In genomic region chr13:36986462-36987240, GRCh38 we compare ENCODE assay signal across 26 cellular contexts. TPM values are rescaled to one million over a fixed set of nuclear protein-coding genes. Genes with fewer than 3 reads are reported as not detected.
DNase-seq lines count a peak whose midpoint lies in the region; ATAC-seq and TF ChIP-seq lines count a peak whose summit lies in the region.
"Had no signal": no experiment of that assay in that cellular context is flagged by ENCODE, and none has a peak within 500 bp of the region (broad histone marks: within the 10 kb centered on the region; RNA-seq: fewer than 3 reads in every experiment).

No MANE protein-coding gene starts in this region.

- peak; percentile 40 for DNase-seq in activated CD4-positive, alpha-beta T cell treated with anti-CD3 and anti-CD28 coated beads, Interleukin-2, amount 10 ng/mL, durations not matched to agents 24 days and 14 days
- no peak for DNase-seq in activated CD4-positive, alpha-beta T cell treated with anti-CD3 and anti-CD28 coated beads, Interleukin-2, amount 10 ng/mL, durations not matched to agents 7 days and 5 days
- peak; percentile 8 for DNase-seq in MV-4-11 (lab: John Stamatoyannopoulos, UW)
- DNase-seq in choroid plexus epithelial cell (ENCODE audit: low read depth), result peak; percentile 65
- DNase-seq in trophoblast cell, result peak; percentile 9 to 67
- DNase-seq in uterus, result no peak
- no peak for DNase-seq in Right ventricle myocardium superior
- no peak for DNase-seq in T-helper 17 cell
- DNase-seq: activated CD4-positive, alpha-beta T cell treated with anti-CD3 and anti-CD28 coated beads, Interleukin-2, amount 50 U/mL, for 1 hour; activated T-cell treated with anti-CD3 and anti-CD28 coated beads, Interleukin-2, amount 50 U/mL, for 1 hour; endodermal cell; natural killer cell; NCI-H1436 treated with DMSO at 0.1 percent for 48 hours; NCI-H446 treated with DMSO at 0.1 percent for 48 hours; posterior cingulate gyrus; spleen; T-helper 9 cell had no signal

- H4K91ac ChIP-seq in trophoblast cell (ENCODE audit: low read depth, low read length), result no peak overlapping the region

- no peaks in the 10 kb centered on the region for H3K9me3 Mint-ChIP-seq in activated CD4-positive, alpha-beta T cell treated with anti-CD3 and anti-CD28 coated beads, Interleukin-2, amount 10 ng/mL, durations not matched to agents 24 days and 14 days
- H3K9me3 Mint-ChIP-seq in activated CD4-positive, alpha-beta T cell treated with anti-CD3 and anti-CD28 coated beads, Interleukin-2, amount 10 ng/mL, durations not matched to agents 7 days and 5 days, result no peaks in the 10 kb centered on the region
- H3K9me3 Mint-ChIP-seq: CD14-positive monocyte; central memory CD8-positive, alpha-beta T cell; endodermal cell; natural killer cell; stimulated activated memory B cell treated with anti-CD40 and anti-IgM and Interleukin-4, amounts not matched to agents 10 μg/mL and 1 μg/mL and 100 μg/mL, for 72 hours; type B pancreatic cell had no signal

- CTCF ChIA-PET in activated CD4-positive, alpha-beta T cell treated with anti-CD3 and anti-CD28 coated beads, Interleukin-2, amount 10 ng/mL, durations not matched to agents 7 days and 5 days (lab: Charles Lee), result interaction anchor here (0.6 to 1.6 kb wide), 2 partner anchors 14 to 165 kb away, joined by 3 to 5 read pairs; partner anchors contain the start of gene EXOSC8

- H2BK12ac ChIP-seq in trophoblast cell (ENCODE audit: low read length), result no peak overlapping the region

- ATAC-seq in Right ventricle myocardium superior (ENCODE audit: poor library complexity), result no peak
- ATAC-seq in T-helper 17 cell, result no peak
- ATAC-seq: A549; GM12878; natural killer cell; stimulated activated memory B cell treated with anti-CD40 and anti-IgM and Interleukin-4, amounts not matched to agents 10 μg/mL and 1 μg/mL and 100 μg/mL, for 72 hours had no signal

- H3K9me3 ChIP-seq in trophoblast cell (ENCODE audit: insufficient read depth, low read depth, low read length) (no peaks in the 10 kb centered on the region), uterus (no peaks in the 10 kb centered on the region), T-helper 17 cell (ENCODE audit: control insufficient read depth, low read length, poor library complexity, severe bottlenecking) (no peaks in the 10 kb centered on the region)
- H3K9me3 ChIP-seq: A549, SJSA1, spleen had no signal

- no peaks in the 10 kb centered on the region for H3K79me2 ChIP-seq in trophoblast cell (ENCODE audit: control insufficient read depth, insufficient read depth, low read length, poor library complexity)

- no peak for TF ChIP-seq POLR2A in uterus (IDR thresholded peaks at IDR 0.05)

- H3K27ac Mint-ChIP-seq in activated CD4-positive, alpha-beta T cell treated with anti-CD3 and anti-CD28 coated beads, Interleukin-2, amount 10 ng/mL, durations not matched to agents 24 days and 14 days, result no peak overlapping the region
- H3K27ac Mint-ChIP-seq in activated CD4-positive, alpha-beta T cell treated with anti-CD3 and anti-CD28 coated beads, Interleukin-2, amount 10 ng/mL, durations not matched to agents 7 days and 5 days, result no peak overlapping the region
- H3K27ac Mint-ChIP-seq in T-helper 17 cell, result no peak overlapping the region
- H3K27ac Mint-ChIP-seq: CD14-positive monocyte; endodermal cell; stimulated activated memory B cell treated with anti-CD40 and anti-IgM and Interleukin-4, amounts not matched to agents 10 μg/mL and 1 μg/mL and 100 μg/mL, for 72 hours; type B pancreatic cell had no signal

- H3K4ac ChIP-seq in trophoblast cell (ENCODE audit: low read depth, low read length), result no peak overlapping the region

- H4K8ac ChIP-seq in trophoblast cell (ENCODE audit: low read depth, low read length), result no peak overlapping the region

- H3K14ac ChIP-seq in trophoblast cell (ENCODE audit: low read length), result no peak overlapping the region

- H3K9ac ChIP-seq in trophoblast cell (ENCODE audit: low read length), result no peak overlapping the region
- H3K9ac ChIP-seq: KMS-11 had no signal

- TF ChIP-seq CTCF in choroid plexus epithelial cell (conservative IDR thresholded peaks at IDR 0.05; ENCODE audit: low read depth, low read length) (no peak), uterus (IDR thresholded peaks at IDR 0.05) (no peak)

- H3K4me1 ChIP-seq in trophoblast cell (ENCODE audit: control insufficient read depth in 1 of 2, insufficient read depth in 2 of 2, low read length in 2 of 2) (no peaks in the 10 kb centered on the region), uterus (no peaks in the 10 kb centered on the region)
- H3K4me1 ChIP-seq: A549, SJSA1, spleen had no signal

- peaks cover 55% of the 10 kb centered on the region for H3K36me3 Mint-ChIP-seq in activated CD4-positive, alpha-beta T cell treated with anti-CD3 and anti-CD28 coated beads, Interleukin-2, amount 10 ng/mL, durations not matched to agents 24 days and 14 days (ENCODE audit: low read depth)
- peaks cover 49% of the 10 kb centered on the region for H3K36me3 Mint-ChIP-seq in activated CD4-positive, alpha-beta T cell treated with anti-CD3 and anti-CD28 coated beads, Interleukin-2, amount 10 ng/mL, durations not matched to agents 7 days and 5 days (ENCODE audit: low read depth)
- peaks cover 20% of the 10 kb centered on the region for H3K36me3 Mint-ChIP-seq in T-helper 17 cell (ENCODE audit: low read depth)

- H2AK5ac ChIP-seq in trophoblast cell (ENCODE audit: low read length), result no peak overlapping the region

- H3K4me3 Mint-ChIP-seq in activated CD4-positive, alpha-beta T cell treated with anti-CD3 and anti-CD28 coated beads, Interleukin-2, amount 10 ng/mL, durations not matched to agents 24 days and 14 days, result no peak overlapping the region
- H3K4me3 Mint-ChIP-seq in activated CD4-positive, alpha-beta T cell treated with anti-CD3 and anti-CD28 coated beads, Interleukin-2, amount 10 ng/mL, durations not matched to agents 7 days and 5 days, result no peak overlapping the region
- no peak overlapping the region for H3K4me3 Mint-ChIP-seq in T-helper 17 cell
- H3K4me3 Mint-ChIP-seq: CD14-positive monocyte; central memory CD8-positive, alpha-beta T cell; endodermal cell; natural killer cell; stimulated activated memory B cell treated with anti-CD40 and anti-IgM and Interleukin-4, amounts not matched to agents 10 μg/mL and 1 μg/mL and 100 μg/mL, for 72 hours; type B pancreatic cell had no signal

- peaks cover 4% of the 10 kb centered on the region for H3K4me1 Mint-ChIP-seq in activated CD4-positive, alpha-beta T cell treated with anti-CD3 and anti-CD28 coated beads, Interleukin-2, amount 10 ng/mL, durations not matched to agents 24 days and 14 days
- no peaks in the 10 kb centered on the region for H3K4me1 Mint-ChIP-seq in activated CD4-positive, alpha-beta T cell treated with anti-CD3 and anti-CD28 coated beads, Interleukin-2, amount 10 ng/mL, durations not matched to agents 7 days and 5 days
- peaks cover 13% of the 10 kb centered on the region for H3K4me1 Mint-ChIP-seq in T-helper 17 cell
- H3K4me1 Mint-ChIP-seq: CD14-positive monocyte; central memory CD8-positive, alpha-beta T cell; stimulated activated memory B cell treated with anti-CD40 and anti-IgM and Interleukin-4, amounts not matched to agents 10 μg/mL and 1 μg/mL and 100 μg/mL, for 72 hours had no signal

- H3K4me3 ChIP-seq in choroid plexus epithelial cell (ENCODE audit: low read depth, low read length), result no peak overlapping the region
- no peak overlapping the region for H3K4me3 ChIP-seq in trophoblast cell (ENCODE audit: low read depth, low read length)
- no peak overlapping the region for H3K4me3 ChIP-seq in uterus
- H3K4me3 ChIP-seq: A549, GM12878, SJSA1, spleen had no signal

- no peak overlapping the region for H2BK5ac ChIP-seq in trophoblast cell (ENCODE audit: low read depth, low read length, poor library complexity)

- H3K27ac ChIP-seq in trophoblast cell (ENCODE audit: low read depth, low read length) (no peak overlapping the region), uterus (no peak overlapping the region)
- H3K27ac ChIP-seq: A549, HL-60, KMS-11, SJSA1, spleen had no signal

- H3K27me3 Mint-ChIP-seq in activated CD4-positive, alpha-beta T cell treated with anti-CD3 and anti-CD28 coated beads, Interleukin-2, amount 10 ng/mL, durations not matched to agents 24 days and 14 days, result no peaks in the 10 kb centered on the region
- H3K27me3 Mint-ChIP-seq in activated CD4-positive, alpha-beta T cell treated with anti-CD3 and anti-CD28 coated beads, Interleukin-2, amount 10 ng/mL, durations not matched to agents 7 days and 5 days, result no peaks in the 10 kb centered on the region
- no peaks in the 10 kb centered on the region for H3K27me3 Mint-ChIP-seq in T-helper 17 cell
- H3K27me3 Mint-ChIP-seq: central memory CD8-positive, alpha-beta T cell; stimulated activated memory B cell treated with anti-CD40 and anti-IgM and Interleukin-4, amounts not matched to agents 10 μg/mL and 1 μg/mL and 100 μg/mL, for 72 hours; type B pancreatic cell had no signal

- no peak overlapping the region for H3K23ac ChIP-seq in trophoblast cell (ENCODE audit: low read length)

- no peak overlapping the region for H3K4me2 ChIP-seq in trophoblast cell (ENCODE audit: low read length)
- H3K4me2 ChIP-seq: A549, KMS-11 had no signal

- POLR2A ChIA-PET in activated CD4-positive, alpha-beta T cell treated with anti-CD3 and anti-CD28 coated beads, Interleukin-2, amount 10 ng/mL, durations not matched to agents 7 days and 5 days (lab: Charles Lee), result no interaction called here

- no CpG with 5 or more reads among the region's 2 CpGs for WGBS in trophoblast cell (ENCODE audit: extremely low coverage, insufficient coverage, insufficient read length)

- H3K79me1 ChIP-seq in trophoblast cell (ENCODE audit: low read length), result no peaks in the 10 kb centered on the region

- intact Hi-C loops in activated CD4-positive, alpha-beta T cell treated with anti-CD3 and anti-CD28 coated beads, Interleukin-2, amount 10 ng/mL, durations not matched to agents 24 days and 14 days (cut with micrococcal nuclease), result no loop called here
- intact Hi-C loops in uterus (cut with DNase I; ENCODE audit: low total_unique reads) (no loop called here), Right ventricle myocardium superior (cut with DNase I) (no loop called here)

- no peak overlapping the region for H4K12ac ChIP-seq in trophoblast cell (ENCODE audit: low read depth, low read length)

- no peak overlapping the region for H3K18ac ChIP-seq in trophoblast cell (ENCODE audit: low read length)

- no peaks in the 10 kb centered on the region for H3K27me3 ChIP-seq in trophoblast cell (ENCODE audit: insufficient read depth, low read length)
- no peaks in the 10 kb centered on the region for H3K27me3 ChIP-seq in uterus
- H3K27me3 ChIP-seq: SJSA1, spleen had no signal

- H2BK120ac ChIP-seq in trophoblast cell (ENCODE audit: insufficient read depth, low read length, poor library complexity), result no peak overlapping the region

- H2AFZ ChIP-seq in trophoblast cell (ENCODE audit: insufficient read depth, low read length, poor library complexity), result no peak overlapping the region

- H3K36me3 ChIP-seq in trophoblast cell (ENCODE audit: control insufficient read depth in 1 of 2, insufficient read depth in 2 of 2, low read length in 2 of 2) (peaks cover 17 to 40% of the 10 kb centered on the region in 2 experiments), uterus (no peaks in the 10 kb centered on the region)

RNA-seq across cellular contexts. Expression of gene ALG5, which starts 12.5 kb away (rescaled TPM):
- 53.6 and 53.8 TPM in 2 replicates for total RNA-seq in activated CD4-positive, alpha-beta T cell treated with anti-CD3 and anti-CD28 coated beads, Interleukin-2, amount 10 ng/mL, durations not matched to agents 24 days and 14 days
- 10 to 100 TPM; 29.8 to 33.9 TPM for total RNA-seq in activated CD4-positive, alpha-beta T cell treated with anti-CD3 and anti-CD28 coated beads, Interleukin-2, amount 10 ng/mL, durations not matched to agents 7 days and 5 days
- polyA plus RNA-seq in trophoblast cell (2013), result 54.1 and 59.4 TPM in 2 replicates
- total RNA-seq in uterus (10 to 100 TPM; 26.2 to 36.6 (median 29.8) TPM), Right ventricle myocardium superior (7.8 TPM), T-helper 17 cell (10 to 100 TPM; 16.9 to 18.1 TPM)

RNA-seq across cellular contexts. Expression of gene EXOSC8, which starts 13.9 kb away (rescaled TPM):
- 158 and 162 TPM in 2 replicates for total RNA-seq in activated CD4-positive, alpha-beta T cell treated with anti-CD3 and anti-CD28 coated beads, Interleukin-2, amount 10 ng/mL, durations not matched to agents 24 days and 14 days
- 100 to 1,000 TPM in 1 of 2 experiments, 10 to 100 TPM in 1; 94.9 to 105 TPM for total RNA-seq in activated CD4-positive, alpha-beta T cell treated with anti-CD3 and anti-CD28 coated beads, Interleukin-2, amount 10 ng/mL, durations not matched to agents 7 days and 5 days
- polyA plus RNA-seq in trophoblast cell (2013), result 76.5 and 81.2 TPM in 2 replicates
- total RNA-seq in uterus (10 to 100 TPM; 17.1 to 61.2 (median 49.7) TPM), Right ventricle myocardium superior (17.7 TPM), T-helper 17 cell (10 to 100 TPM; 30.7 to 48.1 TPM)

Comparison
In these comparisons a context has a peak if more than half of its experiments do, and no peak if none do; other contexts are left out.
1. DNase-seq: peak in activated CD4-positive, alpha-beta T cell treated with anti-CD3 and anti-CD28 coated beads, Interleukin-2, amount 10 ng/mL, durations not matched to agents 24 days and 14 days (single experiment), MV-4-11 (single experiment), choroid plexus epithelial cell (single experiment) and trophoblast cell (2 of 2); none in activated CD4-positive, alpha-beta T cell treated with anti-CD3 and anti-CD28 coated beads, Interleukin-2, amount 10 ng/mL, durations not matched to agents 7 days and 5 days (single experiment), uterus (0 of 2), Right ventricle myocardium superior (single experiment) and T-helper 17 cell (0 of 3).